Comparison of ENCODE assay signal across 9 cellular contexts in genomic region chr6:123925360-123925759, GRCh38.
DNase-seq lines count a peak whose midpoint lies in the region; ATAC-seq and TF ChIP-seq lines count a peak whose summit lies in the region.
"Had no signal": no experiment of that assay in that cellular context is flagged by ENCODE, and none has a peak within 500 bp of the region (broad histone marks: within the 10 kb centered on the region; RNA-seq: fewer than 3 reads in every experiment).

No MANE protein-coding gene starts in this region.

- H3K27me3 ChIP-seq in Loucy (ENCODE audit: insufficient read depth, low read length, poor library complexity, severe bottlenecking) (no peaks in the 10 kb centered on the region), right lobe of liver (no peaks in the 10 kb centered on the region)

- H3K9me2 ChIP-seq in Loucy (replicated peaks; ENCODE audit: low read depth, low read length): no peaks in the 10 kb centered on the region

- DNase-seq in iris pigment epithelial cell (ENCODE audit: low read depth): peak; percentile 9
- no peak for DNase-seq in activated naive CD4-positive, alpha-beta T cell treated with Interleukin-2 at 50 U/mL for 16 hours
- no peak for DNase-seq in right lobe of liver
- DNase-seq in SIG-M5 treated with dmso at 0.1 percent for 504 hours (lab: John Stamatoyannopoulos, UW; ENCODE audit: unreplicated experiment): no peak
- DNase-seq in amygdala (lab: John Stamatoyannopoulos, UW): no peak
- DNase-seq: kidney had no signal

- H3K4me1 ChIP-seq in Loucy (ENCODE audit: insufficient read depth, low read length, poor library complexity, severe bottlenecking) (peaks cover 8% of the 10 kb centered on the region), right lobe of liver (no peaks in the 10 kb centered on the region)

- H3K4me2 ChIP-seq in Loucy (ENCODE audit: low read depth, low read length, poor library complexity, severe bottlenecking): no peak overlapping the region

- H2AFZ ChIP-seq in Loucy (ENCODE audit: low read length): peak overlapping the region; percentile 66

- 14% methylated on average over 1 of the region's 1 CpG for WGBS in right lobe of liver (ENCODE audit: insufficient coverage, low coverage, low lambda C conversion rate, missing lambda C conversion rate)

- TF ChIP-seq POLR2A in right lobe of liver (IDR thresholded peaks at IDR 0.05): no peak

- H3K79me2 ChIP-seq in Loucy (ENCODE audit: insufficient read depth, low read length): no peaks in the 10 kb centered on the region

- intact Hi-C loops in right lobe of liver (cut with DNase I): no loop called here

- H3F3A ChIP-seq in Loucy (ENCODE audit: low read depth): no peaks in the 10 kb centered on the region

- H3K27ac ChIP-seq in right lobe of liver: no peak overlapping the region

- peak; percentile 98 for ATAC-seq in GM18909 (IDR thresholded peaks at IDR 0.05; ENCODE audit: poor library complexity, unreplicated experiment)
- peak; percentile 94 for ATAC-seq in HG02623 (IDR thresholded peaks at IDR 0.05; ENCODE audit: unreplicated experiment)
- no peak for ATAC-seq in right lobe of liver

- H3K36me3 ChIP-seq in Loucy (ENCODE audit: insufficient read depth, low read length) (no peaks in the 10 kb centered on the region), right lobe of liver (no peaks in the 10 kb centered on the region)

- no peaks in the 10 kb centered on the region for H4K20me1 ChIP-seq in Loucy (ENCODE audit: insufficient read depth, low read length, poor library complexity, severe bottlenecking)

- H3K9me3 ChIP-seq in Loucy (ENCODE audit: insufficient read depth, low read depth, low read length) (no peaks in the 10 kb centered on the region), right lobe of liver (no peaks in the 10 kb centered on the region)

- TF ChIP-seq CTCF in Loucy (conservative IDR thresholded peaks at IDR 0.05; ENCODE audit: low read length): no peak
- no peak for TF ChIP-seq CTCF in right lobe of liver (IDR thresholded peaks at IDR 0.05)

- H3K4me3 ChIP-seq in Loucy (ENCODE audit: low read length, poor library complexity, severe bottlenecking): no peak overlapping the region
- no peak overlapping the region for H3K4me3 ChIP-seq in right lobe of liver

- no peak overlapping the region for H3K9ac ChIP-seq in Loucy (ENCODE audit: low read depth, low read length, poor library complexity, severe bottlenecking)

Comparison
In these comparisons a context has a peak if more than half of its experiments do, and no peak if none do; other contexts are left out.
1. ATAC-seq: peak in GM18909 (single experiment) and HG02623 (single experiment); none in right lobe of liver (0 of 4).